In genomic region chrX:136907626-136908025, GRCh38 we compare ENCODE assay signal across 25 cellular contexts. TPM values are rescaled to one million over a fixed set of nuclear protein-coding genes. Genes with fewer than 3 reads are reported as not detected.
DNase-seq lines count a peak whose midpoint lies in the region; ATAC-seq and TF ChIP-seq lines count a peak whose summit lies in the region.
"Had no signal": no experiment of that assay in that cellular context is flagged by ENCODE, and none has a peak within 500 bp of the region (broad histone marks: within the 10 kb centered on the region; RNA-seq: fewer than 3 reads in every experiment).

No MANE protein-coding gene starts in this region.

- H3K4me1 ChIP-seq in neuronal stem cell (ENCODE audit: control insufficient read depth in 2 of 2, insufficient read depth in 1 of 2, low read depth in 1 of 2, low read length in 2 of 2), result peaks cover 0 to 2% of the 10 kb centered on the region in 2 donors
- H3K4me1 ChIP-seq in GM23338 (ENCODE audit: insufficient read depth), result peaks cover 6% of the 10 kb centered on the region; the same call in 1 of the 2 replicates
- H3K4me1 ChIP-seq: colonic mucosa, prostate gland had no signal

- H3K4me3 ChIP-seq in neuronal stem cell (ENCODE audit: low read length in 2 of 2) (no peak overlapping the region), GM23338 (no peak overlapping the region)
- H3K4me3 ChIP-seq: body of pancreas, colonic mucosa, esophagus muscularis mucosa, gastroesophageal sphincter, GM12878, prostate gland, SJSA1 had no signal

- H3K9me3 ChIP-seq in neuronal stem cell (replicated peaks in 1 of 2; ENCODE audit: control insufficient read depth in 2 of 2, insufficient read depth in 1 of 2, low read depth in 1 of 2, low read length in 2 of 2), result no peaks in the 10 kb centered on the region
- H3K9me3 ChIP-seq: body of pancreas, colonic mucosa, esophagus muscularis mucosa, gastroesophageal sphincter, prostate gland, SJSA1 had no signal

- H3K27me3 Mint-ChIP-seq in GM23338 (ENCODE audit: insufficient read depth, low read depth, poor library complexity), result peaks cover 4% of the 10 kb centered on the region
- H3K27me3 Mint-ChIP-seq: activated CD4-positive, alpha-beta memory T cell treated with anti-CD3 and anti-CD28 coated beads, Interleukin-2, amount 10 ng/mL, durations not matched to agents 7 days and 5 days; naive thymus-derived CD4-positive, alpha-beta T cell; stimulated activated memory B cell treated with anti-CD40 and anti-IgM and Interleukin-4, amounts not matched to agents 10 μg/mL and 1 μg/mL and 100 μg/mL, for 72 hours had no signal

- DNase-seq in COLO829 (ENCODE audit: low spot score) (peak; percentile 73), NCI-H2029 treated with DMSO at 0.1 percent for 48 hours (lab: John Stamatoyannopoulos, UW) (peak; percentile 11), head of caudate nucleus (peak in 25 of 42 donors; percentile 3 to 44 (median 14)), neuronal stem cell (ENCODE audit: low spot score) (no peak), T-helper 2 cell (no peak), GM23338 (ENCODE audit: low spot score) (no peak), NCI-H446 treated with DMSO at 0.1 percent for 48 hours (lab: John Stamatoyannopoulos, UW) (no peak), NCI-H2227 (lab: John Stamatoyannopoulos, UW; ENCODE audit: unreplicated experiment) (no peak)
- DNase-seq: activated CD4-positive, alpha-beta memory T cell treated with anti-CD3 and anti-CD28 coated beads, Interleukin-2, amount 10 ng/mL, durations not matched to agents 7 days and 5 days; activated CD4-positive, CD25-positive, alpha-beta regulatory T cell; activated gamma-delta T cell; colonic mucosa; DMS 273 treated with DMSO at 0.1 percent for 48 hours; KG1; naive thymus-derived CD4-positive, alpha-beta T cell; NK-92 treated with Interleukin-12 subunit alpha and Interleukin-12 subunit beta, amount 100 ng/mL, for 24 hours; stimulated activated CD4-positive, alpha-beta T cell treated with anti-CD3 and anti-CD28 coated beads, Interleukin-2, amount 100 ng/mL, for 24 hours had no signal

- H4K20me1 ChIP-seq in GM23338 (replicated peaks; ENCODE audit: insufficient read depth), result no peaks in the 10 kb centered on the region

- no peak overlapping the region for H4K91ac ChIP-seq in neuronal stem cell (ENCODE audit: low read depth, low read length, poor library complexity)

- H2AFZ ChIP-seq in neuronal stem cell (ENCODE audit: low read length) (peak overlapping the region; percentile 47), GM23338 (no peak overlapping the region)

- H2BK120ac ChIP-seq in neuronal stem cell (ENCODE audit: low read depth, low read length), result no peak overlapping the region

- no peak overlapping the region for H3K9ac ChIP-seq in neuronal stem cell (ENCODE audit: low read depth, low read length, poor library complexity)

- H3K27me3 ChIP-seq in neuronal stem cell (ENCODE audit: control insufficient read depth in 3 of 3, insufficient read depth in 3 of 3, low read depth in 1 of 3, low read length in 3 of 3), result no peaks in the 10 kb centered on the region
- H3K27me3 ChIP-seq in GM23338 (ENCODE audit: insufficient read depth), result no peaks in the 10 kb centered on the region
- H3K27me3 ChIP-seq: body of pancreas, colonic mucosa, esophagus muscularis mucosa, gastroesophageal sphincter, SJSA1 had no signal

- H3K79me1 ChIP-seq in neuronal stem cell (ENCODE audit: low read depth, low read length), result no peaks in the 10 kb centered on the region

- no peaks in the 10 kb centered on the region for H3K36me3 Mint-ChIP-seq in GM23338 (ENCODE audit: low read depth)
- H3K36me3 Mint-ChIP-seq: naive thymus-derived CD4-positive, alpha-beta T cell; stimulated activated memory B cell treated with anti-CD40 and anti-IgM and Interleukin-4, amounts not matched to agents 10 μg/mL and 1 μg/mL and 100 μg/mL, for 72 hours had no signal

- H3K4ac ChIP-seq in neuronal stem cell (ENCODE audit: low read length), result no peak overlapping the region

- no peak overlapping the region for H3K18ac ChIP-seq in neuronal stem cell (ENCODE audit: low read length)

- H3K9me3 Mint-ChIP-seq in GM23338, result no peaks in the 10 kb centered on the region
- H3K9me3 Mint-ChIP-seq: activated CD4-positive, alpha-beta memory T cell treated with anti-CD3 and anti-CD28 coated beads, Interleukin-2, amount 10 ng/mL, durations not matched to agents 7 days and 5 days; naive thymus-derived CD4-positive, alpha-beta T cell; stimulated activated memory B cell treated with anti-CD40 and anti-IgM and Interleukin-4, amounts not matched to agents 10 μg/mL and 1 μg/mL and 100 μg/mL, for 72 hours had no signal

- H3K14ac ChIP-seq in neuronal stem cell (ENCODE audit: low read length), result no peak overlapping the region

- WGBS in neuronal stem cell (ENCODE audit: extremely low coverage in 2 of 2, insufficient read length in 2 of 2, insufficient replicate concordance in 1 of 2), 2 donors, result 100% methylated on average over 1 to 2 of the region's 11 CpGs

- TF ChIP-seq CTCF in GM23338 (conservative IDR thresholded peaks at IDR 0.05; ENCODE audit: low read depth in 2 of 2), result no peak

- intact Hi-C loops in head of caudate nucleus (cut with DNase I), result no loop called here

- no peak overlapping the region for H3K4me2 ChIP-seq in neuronal stem cell (ENCODE audit: insufficient read depth, low read length, poor library complexity, severe bottlenecking)
- H3K4me2 ChIP-seq in GM23338, result no peak overlapping the region

- peaks cover 3% of the 10 kb centered on the region; the same call in 1 of the 3 replicates for H3K4me1 Mint-ChIP-seq in GM23338

- H3K27ac Mint-ChIP-seq in GM23338, result no peak overlapping the region
- H3K27ac Mint-ChIP-seq: activated CD4-positive, alpha-beta memory T cell treated with anti-CD3 and anti-CD28 coated beads, Interleukin-2, amount 10 ng/mL, durations not matched to agents 7 days and 5 days; stimulated activated memory B cell treated with anti-CD40 and anti-IgM and Interleukin-4, amounts not matched to agents 10 μg/mL and 1 μg/mL and 100 μg/mL, for 72 hours had no signal

- H4K8ac ChIP-seq in neuronal stem cell (ENCODE audit: low read depth, low read length), result no peak overlapping the region

- H3F3A ChIP-seq in GM23338 (replicated peaks; ENCODE audit: low read depth), result no peaks in the 10 kb centered on the region

- no peak overlapping the region for H2BK12ac ChIP-seq in neuronal stem cell (ENCODE audit: low read length)

- H3K9me2 ChIP-seq in GM23338 (ENCODE audit: insufficient read depth), result no peaks in the 10 kb centered on the region

- H3K79me2 ChIP-seq in GM23338 (replicated peaks; ENCODE audit: insufficient read depth), result no peaks in the 10 kb centered on the region

- H3K4me3 Mint-ChIP-seq in GM23338, result no peak overlapping the region
- H3K4me3 Mint-ChIP-seq: activated CD4-positive, alpha-beta memory T cell treated with anti-CD3 and anti-CD28 coated beads, Interleukin-2, amount 10 ng/mL, durations not matched to agents 7 days and 5 days; stimulated activated memory B cell treated with anti-CD40 and anti-IgM and Interleukin-4, amounts not matched to agents 10 μg/mL and 1 μg/mL and 100 μg/mL, for 72 hours had no signal

- no peak overlapping the region for H2BK5ac ChIP-seq in neuronal stem cell (ENCODE audit: low read length)

- no peak for ATAC-seq in GM23338
- ATAC-seq: body of pancreas; gastroesophageal sphincter; GM12878; naive thymus-derived CD4-positive, alpha-beta T cell; Panc1; stimulated activated memory B cell treated with anti-CD40 and anti-IgM and Interleukin-4, amounts not matched to agents 10 μg/mL and 1 μg/mL and 100 μg/mL, for 72 hours had no signal

- no peak overlapping the region for H2AK5ac ChIP-seq in neuronal stem cell (ENCODE audit: low read depth, low read length)

- no peaks in the 10 kb centered on the region for H3K36me3 ChIP-seq in neuronal stem cell (replicated peaks in 1 of 2; ENCODE audit: control insufficient read depth in 2 of 2, insufficient read depth in 2 of 2, low read length in 2 of 2)
- H3K36me3 ChIP-seq in GM23338 (ENCODE audit: insufficient read depth), result no peaks in the 10 kb centered on the region
- H3K36me3 ChIP-seq: colonic mucosa, esophagus muscularis mucosa, gastroesophageal sphincter, prostate gland, SJSA1 had no signal

- H3K23ac ChIP-seq in neuronal stem cell (ENCODE audit: low read depth, low read length, poor library complexity), result no peak overlapping the region

- H3K27ac ChIP-seq in neuronal stem cell (replicated peaks; ENCODE audit: low read length) (no peak overlapping the region), GM23338 (ENCODE audit: low read depth) (no peak overlapping the region)
- H3K27ac ChIP-seq: body of pancreas, colonic mucosa, esophagus muscularis mucosa, gastroesophageal sphincter, prostate gland, SJSA1 had no signal

- no peak overlapping the region for H2BK15ac ChIP-seq in neuronal stem cell (ENCODE audit: low read length)

TF ChIP-seq in GM23338, 12 proteins besides CTCF, POLR2A, EP300 and RAD21:
- no peak for TF ChIP-seq ZNF114 (CRISPR knock-in tag; IDR thresholded peaks at IDR 0.05)

RNA-seq across cellular contexts. Expression of gene RBMX, which starts 27.1 kb away (rescaled TPM):
- 553 TPM for polyA plus RNA-seq in neuronal stem cell (2013, experiment 1 of 2)
- 547 TPM for polyA plus RNA-seq in neuronal stem cell (2013, experiment 2 of 2)
- 601 and 620 TPM in 2 replicates for total RNA-seq in GM23338 (2014; rRNA removed; shearing (Covaris generic))
- 307 and 337 TPM in 2 replicates for polyA plus RNA-seq in GM23338 (2016; fragmentation: Nextera tagmentation; extraction: Ambion mirVana)

Comparison
In these comparisons a context has a peak if more than half of its experiments do, and no peak if none do; other contexts are left out.
1. DNase-seq: peak in COLO829 (single experiment), NCI-H2029 treated with DMSO at 0.1 percent for 48 hours (single experiment) and head of caudate nucleus (25 of 42); none in neuronal stem cell (single experiment), T-helper 2 cell (0 of 5), GM23338 (single experiment), NCI-H446 treated with DMSO at 0.1 percent for 48 hours (single experiment) and NCI-H2227 (single experiment).